In the genomic region with DNA sequence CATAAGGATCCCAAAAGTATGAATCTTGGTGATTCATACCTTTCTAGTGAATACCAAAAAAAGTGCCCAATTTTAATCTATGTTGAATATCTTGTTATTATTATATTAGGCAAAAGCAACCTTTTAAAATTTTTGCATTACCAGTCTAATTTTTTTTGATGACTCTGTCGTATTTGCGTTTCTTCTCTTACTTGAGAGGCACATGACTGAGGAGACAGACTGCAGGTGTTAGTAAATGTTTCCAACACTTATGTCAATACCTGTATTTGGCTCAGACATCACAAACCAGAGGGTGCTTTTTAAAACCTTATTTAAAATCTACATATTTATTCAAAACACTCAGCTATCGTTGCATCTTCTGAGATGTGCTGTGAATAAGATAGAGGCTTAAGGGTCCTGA, we compare ENCODE assay signal across 26 cellular contexts. TPM values are rescaled to one million over a fixed set of nuclear protein-coding genes. Genes with fewer than 3 reads are reported as not detected.
"Had no signal": no experiment of that assay in that cellular context is flagged by ENCODE, and none has a peak within 500 bp of the region (broad histone marks: within the 10 kb centered on the region; RNA-seq: fewer than 3 reads in every experiment).

No MANE protein-coding gene starts in this region.

- H3K4me3 ChIP-seq: heart right ventricle, ovary, psoas muscle, right atrium auricular region, tibial artery had no signal

- ATAC-seq: activated CD4-positive, alpha-beta T cell treated with anti-CD3 and anti-CD28 coated beads for 36 hours; activated naive CD4-positive, alpha-beta T cell treated with anti-CD3 and anti-CD28 coated beads, Interleukin-2, amount 50 U/mL, for 72 hours; activated T-helper 17 cell treated with anti-CD3 and anti-CD28 coated beads, Interleukin-2, amount 50 U/mL, for 72 hours; heart right ventricle; left cardiac atrium; natural killer cell; psoas muscle; stimulated activated naive CD8-positive, alpha-beta T cell treated with anti-CD3 and anti-CD28 coated beads, Interleukin-15, Interleukin-2, amounts not matched to agents 100 U/mL and 50 U/mL, for 24 hours had no signal

- H3K27me3 ChIP-seq: neutrophil, ovary, right atrium auricular region, tibial artery had no signal

- H3K4me1 ChIP-seq: heart right ventricle, psoas muscle, right atrium auricular region had no signal

- H3K36me3 ChIP-seq: heart right ventricle, neutrophil, ovary, right atrium auricular region, tibial artery had no signal

- FAIRE-seq: endometrium had no signal

- H3K27ac ChIP-seq: heart right ventricle, neutrophil, ovary, psoas muscle, right atrium auricular region, tibial artery had no signal

- DNase-seq: activated B cell treated with CpG ODN at 0.5 μM for 24 hours; activated CD4-positive, alpha-beta T cell treated with anti-CD3 and anti-CD28 coated beads for 36 hours; activated CD4-positive, alpha-beta T cell treated with anti-CD3 and anti-CD28 coated beads, Interleukin-2, amount 50 U/mL, for 4 hours; activated CD8-positive, alpha-beta memory T cell treated with anti-CD3 and anti-CD28 coated beads for 24 hours; activated CD8-positive, alpha-beta memory T cell treated with anti-CD3 and anti-CD28 coated beads, Interleukin-2, amount 50 U/mL, for 4 hours; activated T-cell treated with anti-CD3 and anti-CD28 coated beads, Interleukin-2, amount 50 U/mL, for 24 hours; aorta; effector CD4-positive, alpha-beta T cell; erythroblast; foreskin fibroblast; heart right ventricle; islet precursor cell; left cardiac atrium; midbrain; natural killer cell; ovary; psoas muscle; stimulated activated CD4-positive, alpha-beta T cell treated with anti-CD3 and anti-CD28 coated beads, Interleukin-4, amount 100 ng/mL, for 4 hours; stimulated activated naive CD8-positive, alpha-beta T cell treated with anti-CD3 and anti-CD28 coated beads, Interleukin-15, Interleukin-2, amounts not matched to agents 100 U/mL and 50 U/mL, for 24 hours; substantia nigra; tibial artery had no signal

- H3K9me3 ChIP-seq: heart right ventricle, neutrophil, ovary, psoas muscle, right atrium auricular region, tibial artery had no signal

RNA-seq across cellular contexts. Expression of a gene that starts 27.1 kb away (rescaled TPM):
- total RNA-seq: activated B cell treated with CpG ODN at 0.5 μM for 24 hours; activated CD4-positive, alpha-beta T cell treated with anti-CD3 and anti-CD28 coated beads for 36 hours; activated naive CD4-positive, alpha-beta T cell treated with anti-CD3 and anti-CD28 coated beads, Interleukin-2, amount 50 U/mL, for 72 hours; activated T-helper 17 cell treated with anti-CD3 and anti-CD28 coated beads, Interleukin-2, amount 50 U/mL, for 72 hours; natural killer cell had no signal
